Comparison of ENCODE assay signal across 8 cellular contexts in genomic region chr7:22109761-22110160, GRCh38.
DNase-seq lines count a peak whose midpoint lies in the region; ATAC-seq, FAIRE-seq and TF ChIP-seq lines count a peak whose summit lies in the region.

No MANE protein-coding gene starts in this region.

- H3K56ac ChIP-seq in IMR-90 (ENCODE audit: extremely low read depth, insufficient read depth, low read length), result no peak overlapping the region

- no peak overlapping the region for H3K4me3 Mint-ChIP-seq in mesothelial cell of epicardium

- H3K4me2 ChIP-seq in IMR-90 (ENCODE audit: low read depth, low read length), result no peak overlapping the region
- H3K4me2 ChIP-seq in GM12878 (ENCODE audit: control insufficient read depth, insufficient read depth), result no peak overlapping the region

- H3K9me3 Mint-ChIP-seq in mesothelial cell of epicardium, result no peaks in the 10 kb centered on the region

- H2BK20ac ChIP-seq in IMR-90 (ENCODE audit: low read depth, low read length), result no peak overlapping the region

- RAD21 ChIA-PET in GM12878 (lab: Charles Lee; ENCODE audit: unreplicated experiment), result interaction anchor here (0.6 to 4.6 kb wide), 16 partner anchors 19 to 380 kb away, joined by 3 to 20 read pairs (median 4); no protein-coding TSS in a partner anchor

- SMC1A ChIA-PET in GM12878 (lab: Charles Lee; ENCODE audit: uncharacterized antibody, unreplicated experiment), result interaction anchor here (0.6 to 4.0 kb wide), 27 partner anchors 9 to 380 kb away, joined by 3 to 22 read pairs (median 4); no protein-coding TSS in a partner anchor

- H3K4me1 ChIP-seq in IMR-90 (ENCODE audit: control insufficient read depth, insufficient read depth, low read length) (no peaks in the 10 kb centered on the region), GM12878 (ENCODE audit: control insufficient read depth, insufficient read depth, low read length) (no peaks in the 10 kb centered on the region)

- H2AK5ac ChIP-seq in IMR-90 (ENCODE audit: low read depth, low read length), result no peak overlapping the region

- H3K27me3 ChIP-seq in IMR-90 (ENCODE audit: control insufficient read depth, insufficient read depth, low read length) (peaks cover 4% of the 10 kb centered on the region; the same call in 1 of the 2 replicates), GM12878 (replicated peaks in 1 of 2; ENCODE audit: control insufficient read depth in 2 of 2, insufficient read depth in 2 of 2, low read length in 1 of 2) (peaks cover 0 to 2% of the 10 kb centered on the region in 2 experiments; a peak in 1 of 4 replicates)

- H3K9me3 ChIP-seq in IMR-90 (ENCODE audit: control insufficient read depth, insufficient read depth, low read length) (no peaks in the 10 kb centered on the region), GM12878 (replicated peaks; ENCODE audit: control insufficient read depth, insufficient read depth, low read length) (no peaks in the 10 kb centered on the region)

- no peak overlapping the region for H4K8ac ChIP-seq in IMR-90 (ENCODE audit: low read depth in 2 of 2, low read length in 2 of 2)

- DNase-seq in EL, result peak; percentile 32
- DNase-seq in IMR-90, result peak; percentile 37
- DNase-seq in GM12878 (ENCODE audit: low read depth, low spot score), result no peak
- peak; percentile 61 to 65 for DNase-seq in lung microvascular endothelial cell (ENCODE audit: low read depth in 2 of 2)
- no peak for DNase-seq in mesothelial cell of epicardium (ENCODE audit: low spot score in 2 of 2, unreplicated experiment in 2 of 2)
- no peak for DNase-seq in mesenteric fat pad (ENCODE audit: low spot score)

- no peak for TF ChIP-seq EP300 in GM12878 (IDR thresholded peaks at IDR 0.05; ENCODE audit: borderline replicate concordance in 1 of 2, control insufficient read depth in 1 of 2, low read depth in 2 of 2, low read length in 2 of 2)

- H3K23ac ChIP-seq in IMR-90 (ENCODE audit: low read depth, low read length), result no peak overlapping the region

- no peak for TF ChIP-seq POLR2A in IMR-90 (IDR thresholded peaks at IDR 0.05; ENCODE audit: low read depth, low read length)
- no peak for TF ChIP-seq POLR2A in GM12878 (IDR thresholded peaks at IDR 0.05; ENCODE audit: low read depth, low read length)

- H2AK9ac ChIP-seq in IMR-90 (replicated peaks; ENCODE audit: low read depth, low read length, poor library complexity), result peak overlapping the region; percentile 15

- H3K27me3 Mint-ChIP-seq in mesothelial cell of epicardium (ENCODE audit: low read depth), result peaks cover 2% of the 10 kb centered on the region

- H3K36me3 ChIP-seq in IMR-90 (ENCODE audit: control insufficient read depth, insufficient read depth, low read length) (no peaks in the 10 kb centered on the region), GM12878 (ENCODE audit: control insufficient read depth in 2 of 2, insufficient read depth in 2 of 2, low read length in 1 of 2) (no peaks in the 10 kb centered on the region)

- no peak overlapping the region for H3K18ac ChIP-seq in IMR-90 (ENCODE audit: low read depth, low read length)

- peak; percentile 61 for FAIRE-seq in GM12878 (lab: Jason Lieb, UNC)

- WGBS in IMR-90 (ENCODE audit: extremely low coverage in 2 of 2, insufficient read length in 1 of 2), 2 experiments, result 30% methylated on average over 2 of the region's 7 CpGs; no CpG with 5 or more reads in 1 of the 2 experiments
- WGBS in GM12878 (ENCODE audit: insufficient coverage, insufficient replicate concordance, low lambda C conversion rate, missing lambda C conversion rate), result 20% methylated on average over 7 of the region's 7 CpGs

- H2BK5ac ChIP-seq in IMR-90 (ENCODE audit: low read depth, low read length, poor library complexity, severe bottlenecking), result no peak overlapping the region

- H3K9me1 ChIP-seq in IMR-90 (ENCODE audit: insufficient read depth, low read length), result no peaks in the 10 kb centered on the region

- peaks cover 4% of the 10 kb centered on the region for H3K4me1 Mint-ChIP-seq in mesothelial cell of epicardium

- POLR2A ChIA-PET in IMR-90 (lab: Charles Lee; ENCODE audit: unreplicated experiment), result no interaction called here
- POLR2A ChIA-PET in GM12878 (lab: Charles Lee), result no interaction called here

- ATAC-seq in IMR-90 (ENCODE audit: low read depth) (peak; percentile 11), GM12878 (peak; percentile 73), HG03520 (IDR thresholded peaks at IDR 0.05; ENCODE audit: unreplicated experiment) (no peak), GM21825 (IDR thresholded peaks at IDR 0.05; ENCODE audit: unreplicated experiment) (no peak)

- peak overlapping the region; percentile 52 for H2AFZ ChIP-seq in IMR-90 (replicated peaks; ENCODE audit: low read length, poor library complexity)
- H2AFZ ChIP-seq in GM12878 (ENCODE audit: control insufficient read depth, low read depth, low read length), result no peak overlapping the region

- H3K4ac ChIP-seq in IMR-90 (ENCODE audit: low read depth, low read length), result no peak overlapping the region

- no peak overlapping the region for H3K14ac ChIP-seq in IMR-90 (replicated peaks; ENCODE audit: low read depth, low read length)

- no peak overlapping the region for H3K27ac Mint-ChIP-seq in mesothelial cell of epicardium

- no peak overlapping the region for H4K5ac ChIP-seq in IMR-90 (ENCODE audit: low read depth, low read length)

- TF ChIP-seq CTCF in IMR-90 (conservative IDR thresholded peaks at IDR 0.05; ENCODE audit: low read depth, low read length) (peak; percentile 37), GM12878 (IDR thresholded peaks at IDR 0.05 in 2 of 3, conservative IDR thresholded peaks at IDR 0.05 in 1 of 3; ENCODE audit: control insufficient read depth in 2 of 3, extremely low read depth in 1 of 3, insufficient read depth in 1 of 3, low read depth in 3 of 3, low read length in 3 of 3) (peak; percentile 34 to 50 (median 49); a peak in 4 of 6 replicates), mesothelial cell of epicardium (IDR thresholded peaks at IDR 0.05; ENCODE audit: unreplicated experiment) (no peak)

- no peak overlapping the region for H2BK120ac ChIP-seq in IMR-90 (ENCODE audit: low read depth, low read length)

- in situ Hi-C loops in IMR-90 (cut with MboI; ENCODE audit: low sequenced_read_pairs) (loop anchor here (5.0 to 25.0 kb wide), 2 partner anchors 373 to 953 kb away; no protein-coding TSS in a partner anchor), GM12878 (cut with MboI) (loop anchor here (5.0 to 25.0 kb wide), 2 partner anchors 378 to 628 kb away; partner anchors contain the start of gene IL6)

- no peak overlapping the region for H3K4me3 ChIP-seq in IMR-90 (ENCODE audit: insufficient read depth, low read depth, low read length)
- no peak overlapping the region for H3K4me3 ChIP-seq in GM12878

- H4K91ac ChIP-seq in IMR-90 (ENCODE audit: insufficient read depth, low read depth, low read length), result no peak overlapping the region

- dilution Hi-C loops in IMR-90 (cut with HindIII; ENCODE audit: low sequenced_read_pairs, unreplicated experiment), result loop anchor here (25.0 kb wide), 1 partner anchor 378 kb away; no protein-coding TSS in a partner anchor

- H2BK15ac ChIP-seq in IMR-90 (ENCODE audit: low read depth, low read length), result no peak overlapping the region

- CTCF ChIA-PET in IMR-90 (lab: Yijun Ruan, JAX) (interaction anchor here (0.7 to 2.2 kb wide), 13 partner anchors 8 to 390 kb away, joined by 3 to 15 read pairs (median 4); partner anchors contain the start of gene STEAP1B), GM12878 (lab: Yijun Ruan, JAX) (interaction anchor here (0.6 to 4.9 kb wide), 71 partner anchors 9 to 1263 kb away, joined by 3 to 74 read pairs (median 5); partner anchors contain the start of gene STEAP1B)

- H3K79me1 ChIP-seq in IMR-90 (ENCODE audit: low read depth in 1 of 2, low read length in 2 of 2), result no peaks in the 10 kb centered on the region

- TF ChIP-seq RAD21 in IMR-90 (IDR thresholded peaks at IDR 0.05; ENCODE audit: low read length) (no peak), GM12878 (IDR thresholded peaks at IDR 0.05; ENCODE audit: insufficient read depth, low read depth, low read length) (no peak)

- BruUV-seq in IMR-90 (replicated peaks; lab: Mats Ljungman, UMichigan) (no TSS peak), GM12878 (replicated peaks; lab: Mats Ljungman, UMichigan) (no TSS peak)

- H3K79me2 ChIP-seq in GM12878 (ENCODE audit: control insufficient read depth, insufficient read depth, low read length), result no peaks in the 10 kb centered on the region

- intact Hi-C loops in IMR-90 (cut with micrococcal nuclease) (loop anchor here (1.0 kb wide), 3 partner anchors 187 to 391 kb away; partner anchors contain the start of gene STEAP1B), GM12878 (cut with micrococcal nuclease; ENCODE audit: unreplicated experiment) (loop anchor here (1.0 kb wide), 3 partner anchors 187 to 380 kb away; no protein-coding TSS in a partner anchor)

- no peak overlapping the region for H3K27ac ChIP-seq in IMR-90 (ENCODE audit: insufficient read depth, low read length)
- no peak overlapping the region for H3K27ac ChIP-seq in GM12878 (ENCODE audit: control insufficient read depth, insufficient read depth)

- H4K20me1 ChIP-seq in IMR-90 (ENCODE audit: insufficient read depth, low read length) (no peaks in the 10 kb centered on the region), GM12878 (ENCODE audit: control insufficient read depth, insufficient read depth) (no peaks in the 10 kb centered on the region)

- H3K9ac ChIP-seq in IMR-90 (ENCODE audit: low read depth, low read length), result no peak overlapping the region
- H3K9ac ChIP-seq in GM12878 (ENCODE audit: control insufficient read depth, insufficient read depth, low read length), result no peak overlapping the region

- no peaks in the 10 kb centered on the region for H3K36me3 Mint-ChIP-seq in mesothelial cell of epicardium

TF ChIP-seq in IMR-90, 13 proteins besides CTCF, POLR2A, EP300 and RAD21:
- no peak for TF ChIP-seq MAFK (IDR thresholded peaks at IDR 0.05; ENCODE audit: low read depth, low read length)
- no peak for TF ChIP-seq BHLHE40 (IDR thresholded peaks at IDR 0.05; ENCODE audit: low read depth, low read length)
- TF ChIP-seq CEBPB (IDR thresholded peaks at IDR 0.05; ENCODE audit: low read depth, low read length), result no peak
- TF ChIP-seq RCOR1 (IDR thresholded peaks at IDR 0.05; ENCODE audit: insufficient replicate concordance, low read length), result no peak
- TF ChIP-seq MXI1 (IDR thresholded peaks at IDR 0.05; ENCODE audit: borderline replicate concordance, low read depth, low read length), result no peak

Comparison
In these comparisons a context has a peak if more than half of its experiments do, and no peak if none do; other contexts are left out.
1. DNase-seq: peak in EL (single experiment), IMR-90 (single experiment) and lung microvascular endothelial cell (2 of 2); none in GM12878 (single experiment), mesothelial cell of epicardium (0 of 2) and mesenteric fat pad (single experiment).
2. ATAC-seq: peak in IMR-90 (single experiment) and GM12878 (single experiment); none in HG03520 (single experiment) and GM21825 (single experiment).